In the genomic region with DNA sequence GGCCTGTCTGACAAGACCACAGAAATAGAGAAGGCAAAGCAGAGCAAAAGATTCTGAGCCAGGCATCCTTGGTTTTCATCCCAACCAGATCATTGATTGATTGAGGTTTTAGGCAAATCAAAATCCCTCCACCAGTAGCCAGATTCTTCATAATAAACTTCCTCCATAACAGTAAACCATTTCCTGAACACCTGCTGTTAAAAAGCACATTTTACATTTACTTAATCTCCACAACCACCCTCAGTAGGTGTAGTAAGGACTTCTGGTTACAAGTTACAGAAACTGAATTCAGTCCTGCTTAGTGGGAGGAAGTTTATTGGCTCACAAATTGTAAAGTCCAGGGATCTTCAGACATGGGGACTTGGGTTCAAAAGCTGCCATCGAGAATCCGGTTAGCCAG, we compare ENCODE assay signal across 10 cellular contexts. TPM values are rescaled to one million over a fixed set of nuclear protein-coding genes. Genes with fewer than 3 reads are reported as not detected.
A peak's percentile ranks its signal among the peaks of the same experiment; 100 is the strongest.
DNase-seq lines count a peak whose midpoint lies in the region; ATAC-seq and TF ChIP-seq lines count a peak whose summit lies in the region.
"Had no signal": no experiment of that assay in that cellular context is flagged by ENCODE, and none has a peak within 500 bp of the region (broad histone marks: within the 10 kb centered on the region; RNA-seq: fewer than 3 reads in every experiment).

No MANE protein-coding gene starts in this region.

- no peak overlapping the region for H3K4me3 ChIP-seq in ACC112 (ENCODE audit: low read depth, low read length)
- no peak overlapping the region for H3K4me3 ChIP-seq in DOHH2 (ENCODE audit: low read length)
- H3K4me3 ChIP-seq in Peyer's patch = no peak overlapping the region
- H3K4me3 ChIP-seq: PC-9 had no signal

- no peaks in the 10 kb centered on the region for H3K27me3 ChIP-seq in ACC112 (ENCODE audit: insufficient read depth, low read length)
- H3K27me3 ChIP-seq in DOHH2 (ENCODE audit: control insufficient read depth, low read length) = no peaks in the 10 kb centered on the region
- no peaks in the 10 kb centered on the region for H3K27me3 ChIP-seq in Peyer's patch

- H3K27me3 Mint-ChIP-seq in chondrocyte (ENCODE audit: low read depth) (no peaks in the 10 kb centered on the region), osteocyte (ENCODE audit: unreplicated experiment) (no peaks in the 10 kb centered on the region)
- H3K27me3 Mint-ChIP-seq: brain had no signal

- H3K27ac Mint-ChIP-seq in chondrocyte (ENCODE audit: unreplicated experiment) (peak overlapping the region; percentile 87), osteocyte (ENCODE audit: unreplicated experiment) (peak overlapping the region; percentile 9)

- no peak for TF ChIP-seq CTCF in DOHH2 (IDR thresholded peaks at IDR 0.05; ENCODE audit: low read depth, low read length, poor library complexity, severe bottlenecking)
- TF ChIP-seq CTCF in chondrocyte (IDR thresholded peaks at IDR 0.05) = no peak
- TF ChIP-seq CTCF in osteocyte (IDR thresholded peaks at IDR 0.05) = no peak
- no peak for TF ChIP-seq CTCF in Peyer's patch (IDR thresholded peaks at IDR 0.05)

- H3K4me2 ChIP-seq in DOHH2 (ENCODE audit: low read length) = peak overlapping the region; percentile 33
- H3K4me2 ChIP-seq: PC-9 had no signal

- no peak overlapping the region for H2AFZ ChIP-seq in ACC112 (ENCODE audit: low read length, unreplicated experiment)
- H2AFZ ChIP-seq: PC-9 had no signal

- H4K20me1 ChIP-seq in DOHH2 (ENCODE audit: control insufficient read depth, insufficient read depth, low read depth, low read length) = peaks cover 8% of the 10 kb centered on the region

- no peak overlapping the region for H3K4me3 Mint-ChIP-seq in chondrocyte (ENCODE audit: unreplicated experiment)
- H3K4me3 Mint-ChIP-seq in osteocyte (ENCODE audit: unreplicated experiment) = no peak overlapping the region
- H3K4me3 Mint-ChIP-seq: brain had no signal

- H3K36me3 ChIP-seq in ACC112 (ENCODE audit: insufficient read depth, low read length) (peaks cover 14% of the 10 kb centered on the region; the same call in 1 of the 2 replicates), DOHH2 (ENCODE audit: control insufficient read depth, low read length) (peaks cover 92% of the 10 kb centered on the region), Peyer's patch (peaks cover 0 to 90% (median 0%) of the 10 kb centered on the region in 3 donors)

- TF ChIP-seq POLR2A in Peyer's patch (IDR thresholded peaks at IDR 0.05) = no peak

- ATAC-seq in HG02981 (IDR thresholded peaks at IDR 0.05; ENCODE audit: unreplicated experiment) = no peak

- H3K9me3 ChIP-seq in DOHH2 (ENCODE audit: control insufficient read depth, insufficient read depth, low read length) (no peaks in the 10 kb centered on the region), Peyer's patch (no peaks in the 10 kb centered on the region)

- H3K9me2 ChIP-seq in DOHH2 (replicated peaks; ENCODE audit: control insufficient read depth, low read length) = no peaks in the 10 kb centered on the region

- peaks cover 22% of the 10 kb centered on the region for H3K4me1 Mint-ChIP-seq in chondrocyte (ENCODE audit: low read depth)
- H3K4me1 Mint-ChIP-seq in osteocyte (ENCODE audit: unreplicated experiment) = peaks cover 12% of the 10 kb centered on the region

- H3K79me2 ChIP-seq in ACC112 (ENCODE audit: control insufficient read depth, insufficient read depth, low read length, unreplicated experiment) (no peaks in the 10 kb centered on the region), DOHH2 (ENCODE audit: control insufficient read depth, low read length) (peaks cover 21% of the 10 kb centered on the region)

- H3K27ac ChIP-seq in ACC112 (ENCODE audit: low read depth, low read length) = peak overlapping the region; percentile 44; the same call in 1 of the 2 replicates
- H3K27ac ChIP-seq in DOHH2 (ENCODE audit: low read depth, low read length) = peak overlapping the region; percentile 47
- H3K27ac ChIP-seq in Peyer's patch = no peak overlapping the region
- H3K27ac ChIP-seq: PC-9 had no signal

- no peaks in the 10 kb centered on the region for H3K9me3 Mint-ChIP-seq in chondrocyte (ENCODE audit: low read depth)
- H3K9me3 Mint-ChIP-seq in osteocyte (ENCODE audit: unreplicated experiment) = no peaks in the 10 kb centered on the region
- H3K9me3 Mint-ChIP-seq: brain had no signal

- H3K4me1 ChIP-seq in ACC112 (ENCODE audit: control insufficient read depth, insufficient read depth, low read length, unreplicated experiment) = peaks cover 20% of the 10 kb centered on the region
- peaks cover 18% of the 10 kb centered on the region for H3K4me1 ChIP-seq in DOHH2 (ENCODE audit: control insufficient read depth, low read length)
- no peaks in the 10 kb centered on the region for H3K4me1 ChIP-seq in Peyer's patch

- peaks cover 42% of the 10 kb centered on the region for H3K36me3 Mint-ChIP-seq in chondrocyte (ENCODE audit: low read depth)
- H3K36me3 Mint-ChIP-seq in osteocyte (ENCODE audit: unreplicated experiment) = peaks cover 34% of the 10 kb centered on the region

- no peak for DNase-seq in chondrocyte (ENCODE audit: low spot score)
- DNase-seq in osteocyte (ENCODE audit: extremely low spot score, unreplicated experiment) = no peak
- DNase-seq in Peyer's patch = no peak
- DNase-seq in HUDEP-2 (lab: John Stamatoyannopoulos, UW; ENCODE audit: unreplicated experiment in 76 of 76) = no peak
- DNase-seq in dermis blood vessel endothelial cell = no peak

- H3F3A ChIP-seq in DOHH2 (ENCODE audit: control insufficient read depth, insufficient read depth) = peaks cover 34% of the 10 kb centered on the region

RNA-seq across cellular contexts. Expression of a gene that starts 28.3 kb away (rescaled TPM):
- 49.4 to 152 TPM (median 148 TPM) in 3 replicates for total RNA-seq in chondrocyte
- 87.9 and 90.6 TPM in 2 replicates for total RNA-seq in osteocyte
- total RNA-seq in Peyer's patch = 10 to 100 TPM; 25.0 to 48.7 (median 30.6) TPM
- total RNA-seq in dermis blood vessel endothelial cell = 90.2 and 151 TPM in 2 replicates

Comparison
In these comparisons a context has a peak if more than half of its experiments do, and no peak if none do; other contexts are left out.
1. H3K27ac ChIP-seq: peak in ACC112 (single experiment) and DOHH2 (single experiment); none in Peyer's patch (0 of 4).